In the genomic region with DNA sequence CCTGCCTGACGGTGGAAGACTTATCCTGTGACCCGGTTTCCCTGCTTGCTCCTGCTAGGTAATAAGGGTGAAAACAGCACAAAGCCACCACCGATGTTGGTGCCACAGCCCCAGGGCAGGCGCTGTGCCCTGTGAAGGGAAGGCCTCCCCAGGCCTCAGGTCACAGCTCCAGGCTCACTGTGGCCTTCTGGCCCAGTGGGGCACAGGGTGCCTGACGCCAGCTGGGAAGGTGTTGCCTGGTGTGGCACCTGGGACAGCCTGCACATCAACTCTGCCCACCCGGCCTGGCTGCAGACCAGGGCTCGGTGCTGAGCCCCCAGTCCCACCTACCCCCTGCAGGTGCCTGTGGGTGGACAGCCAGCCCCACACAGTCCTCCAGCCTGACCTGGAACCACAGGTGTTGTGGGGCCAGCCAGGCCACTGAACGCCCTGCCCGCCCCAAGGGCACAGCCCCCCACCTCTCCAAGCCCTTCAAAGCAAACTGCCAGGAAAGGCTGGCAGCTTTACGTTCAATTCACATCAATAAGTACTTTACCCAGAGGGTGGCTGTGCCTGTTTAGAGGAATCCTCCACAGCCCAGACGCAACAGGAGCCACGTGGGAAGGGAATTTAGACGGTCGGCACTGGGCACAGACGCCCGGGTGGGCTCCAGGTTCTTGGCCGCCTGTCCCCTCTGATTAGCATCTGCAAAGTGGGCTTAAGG, we compare ENCODE assay signal across 12 cellular contexts. TPM values are rescaled to one million over a fixed set of nuclear protein-coding genes. Genes with fewer than 3 reads are reported as not detected.
DNase-seq lines count a peak whose midpoint lies in the region; ATAC-seq, FAIRE-seq and TF ChIP-seq lines count a peak whose summit lies in the region.
"Had no signal": no experiment of that assay in that cellular context is flagged by ENCODE, and none has a peak within 500 bp of the region (broad histone marks: within the 10 kb centered on the region; RNA-seq: fewer than 3 reads in every experiment).

No MANE protein-coding gene starts in this region.

- H3K9me3 ChIP-seq in K562 (replicated peaks; ENCODE audit: control insufficient read depth, insufficient read depth, low read depth, low read length) (no peaks in the 10 kb centered on the region; the same call in 1 of the 2 replicates), lower lobe of right lung (peaks cover 6% of the 10 kb centered on the region), testis (no peaks in the 10 kb centered on the region)

- H3K9me1 ChIP-seq in K562 (ENCODE audit: control insufficient read depth, insufficient read depth, low read length) = no peaks in the 10 kb centered on the region

- POLR2A ChIA-PET in activated CD4-positive, alpha-beta T cell treated with anti-CD3 and anti-CD28 coated beads, Interleukin-2, amount 10 ng/mL, durations not matched to agents 7 days and 5 days (lab: Charles Lee) = no interaction called here
- POLR2A ChIA-PET in K562 (lab: Yijun Ruan, JAX) = interaction anchor here (0.9 to 1.4 kb wide), 4 partner anchors 16 to 137 kb away, joined by 3 read pairs; no protein-coding TSS in a partner anchor

- H3K9me3 Mint-ChIP-seq in activated CD4-positive, alpha-beta T cell treated with anti-CD3 and anti-CD28 coated beads, Interleukin-2, amount 10 ng/mL, durations not matched to agents 7 days and 5 days = peaks cover 5% of the 10 kb centered on the region

- in situ Hi-C loops in K562 (cut with MboI) = no loop called here

- no peaks in the 10 kb centered on the region for H3K27me3 Mint-ChIP-seq in activated CD4-positive, alpha-beta T cell treated with anti-CD3 and anti-CD28 coated beads, Interleukin-2, amount 10 ng/mL, durations not matched to agents 7 days and 5 days

- no peak for FAIRE-seq in K562 (lab: Jason Lieb, UNC)
- FAIRE-seq: endometrium had no signal

- H3K4me1 Mint-ChIP-seq in activated CD4-positive, alpha-beta T cell treated with anti-CD3 and anti-CD28 coated beads, Interleukin-2, amount 10 ng/mL, durations not matched to agents 7 days and 5 days = peaks cover 6% of the 10 kb centered on the region

- H2AFZ ChIP-seq in K562 (ENCODE audit: low read depth, low read length) = peak overlapping the region; percentile 81

- H3K27me3 ChIP-seq in K562 (ENCODE audit: control insufficient read depth in 2 of 2, insufficient read depth in 2 of 2, low read length in 2 of 2) (no peaks in the 10 kb centered on the region), lower lobe of right lung (ENCODE audit: low read depth) (no peaks in the 10 kb centered on the region), testis (no peaks in the 10 kb centered on the region)
- H3K27me3 ChIP-seq: BLaER1 treated with 17β-estradiol and CSF1 and Interleukin-3, amounts not matched to agents 10 nM and 100 nM had no signal

- no peak for DNase-seq in activated CD4-positive, alpha-beta T cell treated with anti-CD3 and anti-CD28 coated beads, Interleukin-2, amount 10 ng/mL, durations not matched to agents 7 days and 5 days
- DNase-seq in activated CD4-positive, alpha-beta T cell treated with anti-CD3 and anti-CD28 coated beads for 48 hours = no peak
- DNase-seq in K562 (ENCODE audit: extremely low read depth in 1 of 4, low spot score in 3 of 4) (no peak), lower lobe of right lung (peak; percentile 43), testis (no peak), NCI-H524 treated with DMSO at 0.1 percent for 48 hours (lab: John Stamatoyannopoulos, UW) (no peak)
- DNase-seq: NCI-H1105 had no signal

- TF ChIP-seq CTCF in K562 (IDR thresholded peaks at IDR 0.05 in 2 of 3, conservative IDR thresholded peaks at IDR 0.05 in 1 of 3; ENCODE audit: insufficient read depth in 2 of 3, low read depth in 1 of 3, low read length in 3 of 3) (no peak), lower lobe of right lung (IDR thresholded peaks at IDR 0.05) (no peak), testis (IDR thresholded peaks at IDR 0.05) (no peak)

- ATAC-seq in K562 = no peak; the same call in 2 of the 3 replicates
- ATAC-seq in lower lobe of right lung = peak in 1 of 2 donors; percentile 3
- ATAC-seq in HG02763 (IDR thresholded peaks at IDR 0.05; ENCODE audit: unreplicated experiment) = no peak
- no peak for ATAC-seq in HG02970 (IDR thresholded peaks at IDR 0.05; ENCODE audit: low FRiP score, unreplicated experiment)

- peak overlapping the region; percentile 66 for H3K4me3 Mint-ChIP-seq in activated CD4-positive, alpha-beta T cell treated with anti-CD3 and anti-CD28 coated beads, Interleukin-2, amount 10 ng/mL, durations not matched to agents 7 days and 5 days

- CTCF ChIA-PET in activated CD4-positive, alpha-beta T cell treated with anti-CD3 and anti-CD28 coated beads, Interleukin-2, amount 10 ng/mL, durations not matched to agents 7 days and 5 days (lab: Charles Lee) = no interaction called here
- CTCF ChIA-PET in K562 (lab: Yijun Ruan, JAX; ENCODE audit: low intra/inter-chr PET ratio) = no interaction called here

- H3K79me2 ChIP-seq in K562 (ENCODE audit: control insufficient read depth, insufficient read depth, low read length) = peaks cover 27% of the 10 kb centered on the region; the same call in 2 of the 3 replicates

- peak overlapping the region; percentile 79 for H3K27ac Mint-ChIP-seq in activated CD4-positive, alpha-beta T cell treated with anti-CD3 and anti-CD28 coated beads, Interleukin-2, amount 10 ng/mL, durations not matched to agents 7 days and 5 days

- H3K4me1 ChIP-seq in K562 (replicated peaks in 1 of 2; ENCODE audit: control insufficient read depth in 2 of 2, insufficient read depth in 2 of 2, low read length in 2 of 2) (peaks cover 18 to 56% of the 10 kb centered on the region in 2 experiments; a peak in 4 of 5 replicates), lower lobe of right lung (peaks cover 27% of the 10 kb centered on the region), testis (peaks cover 62% of the 10 kb centered on the region)

- 60% methylated on average over 14 of the region's 17 CpGs for WGBS in K562 (ENCODE audit: insufficient coverage, low coverage, missing lambda C conversion rate)
- WGBS in testis, 2 donors = 33 to 47% methylated on average over 3 to 16 of the region's 17 CpGs

- BruUV-seq in K562 (replicated peaks; lab: Mats Ljungman, UMichigan) = TSS peak; percentile 54

- TF ChIP-seq POLR2A in K562 (conservative IDR thresholded peaks at IDR 0.05) (no peak), testis (IDR thresholded peaks at IDR 0.05) (no peak)

- H3K9ac ChIP-seq in K562 (ENCODE audit: insufficient read depth in 1 of 2, low read depth in 2 of 2, low read length in 2 of 2) = peak overlapping the region; percentile 45 to 88; a peak in 3 of 4 replicates
- H3K9ac ChIP-seq: BLaER1 treated with 17β-estradiol and CSF1 and Interleukin-3, amounts not matched to agents 10 nM and 100 nM had no signal

- H3K36me3 Mint-ChIP-seq in activated CD4-positive, alpha-beta T cell treated with anti-CD3 and anti-CD28 coated beads, Interleukin-2, amount 10 ng/mL, durations not matched to agents 7 days and 5 days (ENCODE audit: low read depth) = peaks cover 5% of the 10 kb centered on the region

- H3K36me3 ChIP-seq in K562 (ENCODE audit: control insufficient read depth, insufficient read depth, low read length) (no peaks in the 10 kb centered on the region), lower lobe of right lung (no peaks in the 10 kb centered on the region), testis (ENCODE audit: low read depth, missing control alignments) (no peaks in the 10 kb centered on the region)

- no peak for TF ChIP-seq EP300 in K562 (IDR thresholded peaks at IDR 0.05; ENCODE audit: low read length)

- TF ChIP-seq RAD21 in K562 (CRISPR knock-in tag; conservative IDR thresholded peaks at IDR 0.05 in 1 of 2, IDR thresholded peaks at IDR 0.05 in 1 of 2) = no peak

- intact Hi-C loops in K562 (cut with micrococcal nuclease) = loop anchor here (2.0 kb wide), 1 partner anchor 57 kb away; no protein-coding TSS in a partner anchor
- intact Hi-C loops in lower lobe of right lung (cut with DNase I) = no loop called here
- intact Hi-C loops in testis (cut with DNase I; ENCODE audit: low total_unique reads) = no loop called here

- H3K4me3 ChIP-seq in K562 (peak overlapping the region; percentile 34; the same call in 1 of the 2 replicates), lower lobe of right lung (peak overlapping the region; percentile 62), testis (peak overlapping the region; percentile 51 to 60)
- H3K4me3 ChIP-seq: BLaER1 treated with 17β-estradiol and CSF1 and Interleukin-3, amounts not matched to agents 10 nM and 100 nM had no signal

- peak overlapping the region; percentile 75 for H3K4me2 ChIP-seq in K562 (ENCODE audit: insufficient read depth, low read length)

- peak overlapping the region; percentile 27 for H3K27ac ChIP-seq in K562 (ENCODE audit: extremely low read depth, low read depth, low read length)
- no peak overlapping the region for H3K27ac ChIP-seq in lower lobe of right lung
- H3K27ac ChIP-seq in testis = peak overlapping the region; percentile 37 to 55
- H3K27ac ChIP-seq: BLaER1 treated with 17β-estradiol and CSF1 and Interleukin-3, amounts not matched to agents 10 nM and 100 nM had no signal

- H4K20me1 ChIP-seq in K562 (replicated peaks; ENCODE audit: control insufficient read depth, insufficient read depth, low read length) = no peaks in the 10 kb centered on the region; the same call in 1 of the 2 replicates

RNA-seq across cellular contexts. Expression of gene ZFYVE28, which starts 54.3 kb away (rescaled TPM):
- total RNA-seq in activated CD4-positive, alpha-beta T cell treated with anti-CD3 and anti-CD28 coated beads, Interleukin-2, amount 10 ng/mL, durations not matched to agents 7 days and 5 days = 10 to 100 TPM; 14.8 to 17.2 TPM
- 99.5 and 128 TPM in 2 replicates for total RNA-seq in K562 (2011; cell fraction: chromatin; rRNA removed; ENCODE audit: low replicate concordance)
- total RNA-seq in K562 (2011; cell fraction: nucleolus; rRNA removed) = 69.4 and 77.0 TPM in 2 replicates
- 69.0 and 126 TPM in 2 replicates for total RNA-seq in K562 (2011; cell fraction: nucleoplasm; rRNA removed)
- total RNA-seq in K562 (2014; rRNA removed) = 11.9 and 15.6 TPM in 2 replicates
- 5.0 and 6.1 TPM in 2 replicates for total RNA-seq in K562 (2014; rRNA removed; fragmentation: Illumina TruSeq; extraction: Trizol)
- total RNA-seq in K562 (2015; rRNA removed; fragmentation: Illumina TruSeq; extraction: Trizol) = 10.7 and 11.0 TPM in 2 replicates
- total RNA-seq in K562 (2021) = 24.8 and 25.1 TPM in 2 replicates
- 8.2 and 13.7 TPM in 2 replicates for polyA plus RNA-seq in K562 (2011; rRNA removed)
- 10.1 and 10.3 TPM in 2 replicates for polyA plus RNA-seq in K562 (2011; cell fraction: cytosol; rRNA removed)
- 85.0 and 102 TPM in 2 replicates for polyA plus RNA-seq in K562 (2011; cell fraction: nucleus; rRNA removed)
- polyA plus RNA-seq in K562 (2012) = 15.0 and 16.5 TPM in 2 replicates
- 8.9 and 10.3 TPM in 2 replicates for polyA plus RNA-seq in K562 (2014; fragmentation: Illumina TruSeq; extraction: Trizol)
- 1 to 10 TPM; 1.3 to 2.1 TPM for polyA plus RNA-seq in K562 (2014; fragmentation: Nextera tagmentation; extraction: Ambion mirVana)
- 16.2 and 20.0 TPM in 2 replicates for polyA plus RNA-seq in K562 (2014; rRNA removed)
- 10.9 and 12.1 TPM in 2 replicates for polyA minus RNA-seq in K562 (2011; rRNA and poly(A)+ RNA removed)
- 7.9 and 11.7 TPM in 2 replicates for polyA minus RNA-seq in K562 (2011; cell fraction: cytosol; rRNA and poly(A)+ RNA removed)
- 20.1 and 25.1 TPM in 2 replicates for polyA minus RNA-seq in K562 (2011; cell fraction: nucleus; rRNA and poly(A)+ RNA removed)
- total RNA-seq in lower lobe of right lung = 12.9 TPM
- 10 to 100 TPM; 40.5 to 55.3 TPM for total RNA-seq in testis
- 14.7 TPM for polyA plus RNA-seq in testis (ENCODE audit: insufficient read depth, low read depth, low replicate concordance)

RNA-seq across cellular contexts. Expression of gene CFAP99, which starts 54.7 kb away (rescaled TPM):
- total RNA-seq in activated CD4-positive, alpha-beta T cell treated with anti-CD3 and anti-CD28 coated beads, Interleukin-2, amount 10 ng/mL, durations not matched to agents 7 days and 5 days = not detected
- 0.37 TPM in 1 of 2 replicates, not detected in the other for total RNA-seq in K562 (2011; cell fraction: chromatin; rRNA removed; ENCODE audit: low replicate concordance)
- total RNA-seq in K562 (2011; cell fraction: nucleolus; rRNA removed) = 0.17 TPM in 1 of 2 replicates, not detected in the other
- total RNA-seq in K562 (2011; cell fraction: nucleoplasm; rRNA removed) = 0.66 TPM in 1 of 2 replicates, not detected in the other
- total RNA-seq in K562 (2014; rRNA removed) (0.12 TPM in 1 of 2 replicates, not detected in the other), K562 (2014; rRNA removed; fragmentation: Illumina TruSeq; extraction: Trizol) (not detected in 2 replicates), K562 (2015; rRNA removed; fragmentation: Illumina TruSeq; extraction: Trizol) (not detected in 2 replicates), K562 (2021) (0.18 and 0.22 TPM in 2 replicates), lower lobe of right lung (4.3 TPM), testis (10 to 100 TPM; 30.5 to 41.2 TPM)
- polyA plus RNA-seq in K562 (2011; rRNA removed) (0.07 and 0.12 TPM in 2 replicates), K562 (2014; fragmentation: Illumina TruSeq; extraction: Trizol) (0.09 and 0.17 TPM in 2 replicates), K562 (2014; fragmentation: Nextera tagmentation; extraction: Ambion mirVana) (not detected), K562 (2014; rRNA removed) (not detected in 2 replicates), testis (ENCODE audit: insufficient read depth, low read depth, low replicate concordance) (40.1 TPM)
- 0.07 and 0.12 TPM in 2 replicates for polyA plus RNA-seq in K562 (2011; cell fraction: cytosol; rRNA removed)
- 0.11 and 0.24 TPM in 2 replicates for polyA plus RNA-seq in K562 (2011; cell fraction: nucleus; rRNA removed)
- polyA plus RNA-seq in K562 (2012) = 0.23 and 0.32 TPM in 2 replicates
- polyA minus RNA-seq in K562 (2011; rRNA and poly(A)+ RNA removed) = not detected in 2 replicates
- polyA minus RNA-seq in K562 (2011; cell fraction: cytosol; rRNA and poly(A)+ RNA removed) = not detected in 2 replicates
- not detected in 2 replicates for polyA minus RNA-seq in K562 (2011; cell fraction: nucleus; rRNA and poly(A)+ RNA removed)
- total RNA-seq: ureter had no signal
